ENCODE assay signal across 9 cellular contexts in genomic region chr17:55258578-55259135, GRCh38. TPM values are rescaled to one million over a fixed set of nuclear protein-coding genes. Genes with fewer than 3 reads are reported as not detected.
"Had no signal": no experiment of that assay in that cellular context is flagged by ENCODE, and none has a peak within 500 bp of the region (broad histone marks: within the 10 kb centered on the region; RNA-seq: fewer than 3 reads in every experiment).

No MANE protein-coding gene starts in this region.

- H3K36me3 ChIP-seq: HAP-1 had no signal

- H2AFZ ChIP-seq: GM23248 had no signal

- H3K27ac ChIP-seq: GM23248, HL-60 had no signal

- H3K9ac ChIP-seq: GM23248 had no signal

- H3K4me1 ChIP-seq: HAP-1 had no signal

- DNase-seq: GM23248, GOT3, H7, HFFc6, KG1 had no signal

- ATAC-seq: HCT116 had no signal

- H3K4me3 ChIP-seq: GM23248, HAP-1 had no signal

RNA-seq across cellular contexts. Expression of gene HLF, which starts 6.1 kb away (rescaled TPM):
- total RNA-seq: GM23248, HFFc6 had no signal
- polyA plus RNA-seq: IgD-negative memory B cell had no signal
